ENCODE assay signal across 29 cellular contexts in the genomic region with DNA sequence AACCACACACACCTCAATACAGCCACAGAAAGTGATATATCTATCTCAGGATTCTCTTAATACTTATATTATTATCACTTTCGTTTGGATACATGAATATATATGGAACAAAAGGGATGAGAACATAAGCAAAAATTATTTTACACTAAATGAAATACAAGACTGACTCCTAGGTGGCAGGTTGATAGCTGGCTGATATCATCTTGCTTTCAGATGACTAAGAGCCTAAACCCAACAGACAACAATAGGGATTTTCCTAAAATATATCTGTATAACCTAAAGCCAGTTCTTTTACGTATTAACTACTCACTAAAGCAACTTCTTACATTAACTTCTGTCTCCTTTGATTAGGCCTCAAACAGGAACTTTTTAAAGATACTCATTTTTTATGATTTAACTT.
A peak's percentile ranks its signal among the peaks of the same experiment; 100 is the strongest.
DNase-seq lines count a peak whose midpoint lies in the region; ATAC-seq and TF ChIP-seq lines count a peak whose summit lies in the region.
"Had no signal": no experiment of that assay in that cellular context is flagged by ENCODE, and none has a peak within 500 bp of the region (broad histone marks: within the 10 kb centered on the region; RNA-seq: fewer than 3 reads in every experiment).

No MANE protein-coding gene starts in this region.

- peaks cover 44% of the 10 kb centered on the region for H3K36me3 ChIP-seq in neutrophil

- peak overlapping the region; percentile 43 for H3K27ac ChIP-seq in neutrophil
- H3K27ac ChIP-seq: BLaER1 treated with 17β-estradiol and CSF1 and Interleukin-3, amounts not matched to agents 10 nM and 100 nM; GM23248; PC-9; SJCRH30 had no signal

- in situ Hi-C loops in GM13977 (cut with MboI; ENCODE audit: low pct_unique_long_range_greater_than_20kb, low sequenced_read_pairs, unreplicated experiment) = no loop called here

- peak; percentile 54 for ATAC-seq in activated naive CD8-positive, alpha-beta T cell treated with anti-CD3 and anti-CD28 coated beads, Interleukin-2, amount 50 U/mL, for 24 hours
- ATAC-seq in left ventricle myocardium superior = no peak
- ATAC-seq: K562, Right ventricle myocardium inferior, SK-N-SH treated with all-trans-retinoic acid at 6 μM for 48 hours had no signal

- no peak for TF ChIP-seq CTCF in GM13977 (IDR thresholded peaks at IDR 0.05; ENCODE audit: extremely low read depth, insufficient read depth, missing control alignments)
- no peak for TF ChIP-seq CTCF in neutrophil (IDR thresholded peaks at IDR 0.05)

- peaks cover 3 to 6% of the 10 kb centered on the region in 2 experiments for H3K4me1 ChIP-seq in neutrophil (ENCODE audit: control insufficient read depth in 1 of 2, insufficient read depth in 1 of 2, low read depth in 1 of 2, low read length in 1 of 2)
- H3K4me1 ChIP-seq: BLaER1 treated with 17β-estradiol and CSF1 and Interleukin-3, amounts not matched to agents 10 nM and 100 nM; SJCRH30 had no signal

- H3K4me3 Mint-ChIP-seq in activated naive CD8-positive, alpha-beta T cell = no peak overlapping the region
- H3K4me3 Mint-ChIP-seq in activated naive CD8-positive, alpha-beta T cell treated with anti-CD3 and anti-CD28 coated beads for 36 hours = no peak overlapping the region
- no peak overlapping the region for H3K4me3 Mint-ChIP-seq in activated naive CD8-positive, alpha-beta T cell treated with anti-CD3 and anti-CD28 coated beads, Interleukin-2, amount 50 U/mL, for 24 hours
- H3K4me3 Mint-ChIP-seq: CD4-positive, alpha-beta memory T cell had no signal

- H3K4me1 Mint-ChIP-seq in activated naive CD8-positive, alpha-beta T cell (ENCODE audit: low read depth) = peaks cover 19% of the 10 kb centered on the region
- H3K4me1 Mint-ChIP-seq in activated naive CD8-positive, alpha-beta T cell treated with anti-CD3 and anti-CD28 coated beads for 36 hours = peaks cover 7% of the 10 kb centered on the region
- H3K4me1 Mint-ChIP-seq in activated naive CD8-positive, alpha-beta T cell treated with anti-CD3 and anti-CD28 coated beads, Interleukin-2, amount 50 U/mL, for 24 hours = peaks cover 17% of the 10 kb centered on the region

- H3K27ac Mint-ChIP-seq in activated naive CD8-positive, alpha-beta T cell = peak overlapping the region; percentile 30
- H3K27ac Mint-ChIP-seq in activated naive CD8-positive, alpha-beta T cell treated with anti-CD3 and anti-CD28 coated beads for 36 hours = no peak overlapping the region
- no peak overlapping the region for H3K27ac Mint-ChIP-seq in activated naive CD8-positive, alpha-beta T cell treated with anti-CD3 and anti-CD28 coated beads, Interleukin-2, amount 50 U/mL, for 24 hours

- H3K9me3 Mint-ChIP-seq in activated naive CD8-positive, alpha-beta T cell (ENCODE audit: low read depth) = peaks cover 4% of the 10 kb centered on the region
- H3K9me3 Mint-ChIP-seq in activated naive CD8-positive, alpha-beta T cell treated with anti-CD3 and anti-CD28 coated beads for 36 hours = peaks cover 10% of the 10 kb centered on the region
- H3K9me3 Mint-ChIP-seq in activated naive CD8-positive, alpha-beta T cell treated with anti-CD3 and anti-CD28 coated beads, Interleukin-2, amount 50 U/mL, for 24 hours = peaks cover 13% of the 10 kb centered on the region

- no peak overlapping the region for H3K4me3 ChIP-seq in neutrophil (ENCODE audit: low read depth in 1 of 2, low read length in 1 of 2)
- H3K4me3 ChIP-seq: BLaER1 treated with 17β-estradiol and CSF1 and Interleukin-3, amounts not matched to agents 10 nM and 100 nM; GM23248; K562; PC-9; SJCRH30 had no signal

- peaks cover 19% of the 10 kb centered on the region for H3K36me3 Mint-ChIP-seq in activated naive CD8-positive, alpha-beta T cell
- H3K36me3 Mint-ChIP-seq in activated naive CD8-positive, alpha-beta T cell treated with anti-CD3 and anti-CD28 coated beads for 36 hours = peaks cover 36% of the 10 kb centered on the region
- peaks cover 39% of the 10 kb centered on the region for H3K36me3 Mint-ChIP-seq in activated naive CD8-positive, alpha-beta T cell treated with anti-CD3 and anti-CD28 coated beads, Interleukin-2, amount 50 U/mL, for 24 hours (ENCODE audit: low read depth)

- H3K27me3 ChIP-seq in neutrophil = no peaks in the 10 kb centered on the region
- H3K27me3 ChIP-seq: BLaER1 treated with 17β-estradiol and CSF1 and Interleukin-3, amounts not matched to agents 10 nM and 100 nM; SJCRH30 had no signal

- intact Hi-C loops in left ventricle myocardium superior (cut with micrococcal nuclease) = no loop called here

- H3K9me3 ChIP-seq in neutrophil = no peaks in the 10 kb centered on the region
- H3K9me3 ChIP-seq: SJCRH30 had no signal

- no peaks in the 10 kb centered on the region for H3K27me3 Mint-ChIP-seq in activated naive CD8-positive, alpha-beta T cell
- no peaks in the 10 kb centered on the region for H3K27me3 Mint-ChIP-seq in activated naive CD8-positive, alpha-beta T cell treated with anti-CD3 and anti-CD28 coated beads for 36 hours
- H3K27me3 Mint-ChIP-seq in activated naive CD8-positive, alpha-beta T cell treated with anti-CD3 and anti-CD28 coated beads, Interleukin-2, amount 50 U/mL, for 24 hours = no peaks in the 10 kb centered on the region
- H3K27me3 Mint-ChIP-seq: CD4-positive, alpha-beta memory T cell had no signal

- DNase-seq in activated naive CD8-positive, alpha-beta T cell treated with anti-CD3 and anti-CD28 coated beads for 36 hours = no peak
- DNase-seq in GM13977 (ENCODE audit: low spot score) (peak; percentile 29), NCI-H345 treated with DMSO at 0.1 percent for 48 hours (lab: John Stamatoyannopoulos, UW; ENCODE audit: unreplicated experiment) (no peak), left ventricle myocardium superior (no peak), HK-2 (ENCODE audit: unreplicated experiment) (no peak)
- DNase-seq in activated naive CD8-positive, alpha-beta T cell treated with anti-CD3 and anti-CD28 coated beads, Interleukin-2, amount 50 U/mL, for 24 hours = no peak
- DNase-seq: AML-193; CD4-positive, alpha-beta memory T cell; COR-L47; GM23248; H7; Kasumi-1; MV-4-11; NCI-H1105 treated with DMSO at 0.1 percent for 48 hours; NCI-H146; NCI-H1930; NCI-H2107; NCI-H446 treated with DMSO at 0.1 percent for 48 hours; NCI-H526; NCI-H82; NK-92 treated with Interleukin-12 subunit alpha and Interleukin-12 subunit beta, amount 100 ng/mL, for 24 hours; PC-9; SJCRH30 had no signal
